In genomic region chr1:179576509-179576908, GRCh38 we compare ENCODE assay signal across 25 cellular contexts. TPM values are rescaled to one million over a fixed set of nuclear protein-coding genes. Genes with fewer than 3 reads are reported as not detected.
DNase-seq lines count a peak whose midpoint lies in the region; ATAC-seq, FAIRE-seq and TF ChIP-seq lines count a peak whose summit lies in the region.
"Had no signal": no experiment of that assay in that cellular context is flagged by ENCODE, and none has a peak within 500 bp of the region (broad histone marks: within the 10 kb centered on the region; RNA-seq: fewer than 3 reads in every experiment).

No MANE protein-coding gene starts in this region.

- no peaks in the 10 kb centered on the region for H3K23me2 ChIP-seq in H9 (ENCODE audit: insufficient read length, low read depth, low read length, poor library complexity, severe bottlenecking)

- peak overlapping the region; percentile 57 to 80; a peak in 4 of 5 replicates for H3K4me3 Mint-ChIP-seq in H9
- H3K4me3 Mint-ChIP-seq: CD8-positive, alpha-beta T cell had no signal

- H2AK5ac ChIP-seq in H9 (ENCODE audit: insufficient read length, low read length): no peak overlapping the region

- no peaks in the 10 kb centered on the region for H3K9me2 ChIP-seq in MM.1S (replicated peaks; ENCODE audit: insufficient read depth, low read length)
- H3K9me2 ChIP-seq: SK-N-SH had no signal

- no peak overlapping the region for H2BK12ac ChIP-seq in H9 (ENCODE audit: insufficient read length, low read depth, low read length)

- H3K27ac ChIP-seq in H9 (ENCODE audit: insufficient read length, low read depth, low read length) (no peak overlapping the region), MM.1S (ENCODE audit: low read length) (no peak overlapping the region), iPS-20b (ENCODE audit: low read length) (no peak overlapping the region), small intestine (ENCODE audit: low read depth in 1 of 2, low read length in 1 of 2) (no peak overlapping the region)
- H3K27ac ChIP-seq: A549; BLaER1 treated with 17β-estradiol and CSF1 and Interleukin-3, amounts not matched to agents 10 nM and 100 nM; GM23248; HL-60; KMS-11 had no signal

- H3K4ac ChIP-seq in H9 (ENCODE audit: low read depth, low read length): no peak overlapping the region

- H3K23ac ChIP-seq in H9 (ENCODE audit: insufficient read length, low read depth, low read length): no peak overlapping the region

- H3K4me3 ChIP-seq in MM.1S (ENCODE audit: low read length) (peak overlapping the region; percentile 13), iPS-20b (ENCODE audit: low read length) (peak overlapping the region; percentile 64), small intestine (ENCODE audit: low read depth in 1 of 2, low read length in 2 of 2) (no peak overlapping the region)
- H3K4me3 ChIP-seq: A549; BLaER1 treated with 17β-estradiol and CSF1 and Interleukin-3, amounts not matched to agents 10 nM and 100 nM; GM23248 had no signal

- H3K9me3 Mint-ChIP-seq in H9: peaks cover 4% of the 10 kb centered on the region in 2 experiments; a peak in 4 of 5 replicates
- H3K9me3 Mint-ChIP-seq: CD8-positive, alpha-beta T cell had no signal

- H2AFZ ChIP-seq in H9 (ENCODE audit: low read length) (no peak overlapping the region), MM.1S (ENCODE audit: low read length) (peak overlapping the region; percentile 31)
- H2AFZ ChIP-seq: GM23248 had no signal

- H3K9me3 ChIP-seq in H9 (ENCODE audit: control insufficient read depth, low read depth, low read length): no peaks in the 10 kb centered on the region
- no peaks in the 10 kb centered on the region for H3K9me3 ChIP-seq in MM.1S (replicated peaks; ENCODE audit: insufficient read depth, low read length)
- no peaks in the 10 kb centered on the region for H3K9me3 ChIP-seq in iPS-20b (ENCODE audit: insufficient read depth, low read depth, low read length)
- no peaks in the 10 kb centered on the region for H3K9me3 ChIP-seq in small intestine (ENCODE audit: control insufficient read depth, low read depth)
- H3K9me3 ChIP-seq: A549, SK-N-SH had no signal

- H4K91ac ChIP-seq in H9 (ENCODE audit: insufficient read length, low read depth, low read length): no peak overlapping the region

- H3K27me3 ChIP-seq in H9 (ENCODE audit: insufficient read depth, low read length) (peaks cover 18% of the 10 kb centered on the region), MM.1S (replicated peaks; ENCODE audit: insufficient read depth, low read length) (no peaks in the 10 kb centered on the region), iPS-20b (ENCODE audit: insufficient read depth, low read length) (peaks cover 65% of the 10 kb centered on the region), small intestine (ENCODE audit: control insufficient read depth in 2 of 2, insufficient read depth in 2 of 2, low read length in 2 of 2) (peaks cover 2 to 8% of the 10 kb centered on the region in 2 donors)

- peaks cover 9 to 15% of the 10 kb centered on the region in 2 experiments for H3K4me1 Mint-ChIP-seq in H9

- no peak overlapping the region for H3K27ac Mint-ChIP-seq in H9
- H3K27ac Mint-ChIP-seq: CD8-positive, alpha-beta T cell had no signal

- H2BK120ac ChIP-seq in H9 (ENCODE audit: low read depth, low read length, poor library complexity, severe bottlenecking): no peak overlapping the region

- H4K5ac ChIP-seq in H9 (ENCODE audit: insufficient read length, low read depth, low read length): no peak overlapping the region

- no peak overlapping the region for H3T11ph ChIP-seq in H9 (ENCODE audit: low read length)

- no CpG with 5 or more reads among the region's 5 CpGs for WGBS in H9 (ENCODE audit: extremely low coverage, insufficient read length, low lambda C conversion rate)
- 25 to 33% (median 27%) methylated on average over 5 of the region's 5 CpGs for WGBS in small intestine, 3 donors

- FAIRE-seq in small intestine (lab: Jason Lieb, UNC): no peak
- FAIRE-seq: A549, GM19239, HTR-8/SVneo had no signal

- no peak overlapping the region for H3K9ac ChIP-seq in H9 (ENCODE audit: extremely low read depth, insufficient read length, low read length)
- H3K9ac ChIP-seq in MM.1S (ENCODE audit: low read length): no peak overlapping the region
- H3K9ac ChIP-seq in iPS-20b (ENCODE audit: low read depth, low read length): no peak overlapping the region
- H3K9ac ChIP-seq: BLaER1 treated with 17β-estradiol and CSF1 and Interleukin-3, amounts not matched to agents 10 nM and 100 nM; GM23248; KMS-11; SK-N-SH had no signal

- H3K79me2 ChIP-seq in H9 (ENCODE audit: insufficient read depth, low read length): no peaks in the 10 kb centered on the region
- no peaks in the 10 kb centered on the region for H3K79me2 ChIP-seq in MM.1S (ENCODE audit: low read length)

- no peak overlapping the region for H2BK5ac ChIP-seq in H9 (ENCODE audit: insufficient read length, low read length)

- H3K27me3 Mint-ChIP-seq in H9 (ENCODE audit: low read depth): peaks cover 56% of the 10 kb centered on the region

- H3K18ac ChIP-seq in H9 (ENCODE audit: insufficient read length, low read depth, low read length): no peak overlapping the region

- ATAC-seq in HG02852 (IDR thresholded peaks at IDR 0.05; ENCODE audit: unreplicated experiment) (no peak), HG03432 (IDR thresholded peaks at IDR 0.05; ENCODE audit: unreplicated experiment) (no peak), omental fat pad (ENCODE audit: low FRiP score) (no peak)
- ATAC-seq: CD8-positive, alpha-beta T cell; PC-3 had no signal

- H3K36me3 Mint-ChIP-seq in H9 (ENCODE audit: insufficient read depth in 1 of 3, low read depth in 3 of 3): peaks cover 3 to 4% (median 3%) of the 10 kb centered on the region in 3 experiments; a peak in 3 of 7 replicates
- H3K36me3 Mint-ChIP-seq: CD8-positive, alpha-beta T cell had no signal

- no peak overlapping the region for H2BK20ac ChIP-seq in H9 (ENCODE audit: low read depth, low read length, poor library complexity, severe bottlenecking)

- H3K4me1 ChIP-seq in H9 (ENCODE audit: insufficient read depth, low read length) (no peaks in the 10 kb centered on the region), MM.1S (ENCODE audit: low read length) (0 out of 2 replicates have a peak, but pooled peaks cover 4% of the 10 kb centered on the region), iPS-20b (ENCODE audit: insufficient read depth, low read length) (peaks cover 8% of the 10 kb centered on the region; the same call in 1 of the 2 replicates), small intestine (ENCODE audit: control insufficient read depth in 2 of 2, insufficient read depth in 1 of 2, low read depth in 1 of 2, low read length in 1 of 2) (no peaks in the 10 kb centered on the region)
- H3K4me1 ChIP-seq: A549; BLaER1 treated with 17β-estradiol and CSF1 and Interleukin-3, amounts not matched to agents 10 nM and 100 nM had no signal

- no peak overlapping the region for H3K14ac ChIP-seq in H9 (ENCODE audit: insufficient read depth, low read length)

- H3K4me2 ChIP-seq in H9 (ENCODE audit: insufficient read depth, insufficient read length, low read length) (no peak overlapping the region), MM.1S (ENCODE audit: low read depth, low read length) (peak overlapping the region; percentile 50)
- H3K4me2 ChIP-seq: A549; BLaER1 treated with 17β-estradiol and CSF1 and Interleukin-3, amounts not matched to agents 10 nM and 100 nM; KMS-11; SK-N-SH had no signal

- TF ChIP-seq CTCF in H9 (conservative IDR thresholded peaks at IDR 0.05) (no peak), MM.1S (IDR thresholded peaks at IDR 0.05; ENCODE audit: low read length) (no peak), omental fat pad (IDR thresholded peaks at IDR 0.05) (no peak)

- DNase-seq in H9 (no peak), MM.1S (no peak), small intestine (peak; percentile 13), omental fat pad (ENCODE audit: low spot score) (no peak)
- DNase-seq: Calu3; CD8-positive, alpha-beta T cell; GF-D8; GM23248; NCI-H1436; NCI-H1930; NCI-H226; NCI-H524 treated with DMSO at 0.1 percent for 48 hours; PC-3; RPMI8226; SHP77 treated with DMSO at 0.1 percent for 48 hours had no signal

- H3K36me3 ChIP-seq in MM.1S (replicated peaks; ENCODE audit: insufficient read depth, low read length): no peaks in the 10 kb centered on the region
- no peaks in the 10 kb centered on the region for H3K36me3 ChIP-seq in iPS-20b (ENCODE audit: insufficient read depth, low read depth, low read length)
- no peaks in the 10 kb centered on the region for H3K36me3 ChIP-seq in small intestine (ENCODE audit: control insufficient read depth in 2 of 2, insufficient read depth in 2 of 2, low read length in 2 of 2)
- H3K36me3 ChIP-seq: BLaER1 treated with 17β-estradiol and CSF1 and Interleukin-3, amounts not matched to agents 10 nM and 100 nM had no signal

- no peak overlapping the region for H3K56ac ChIP-seq in H9 (ENCODE audit: insufficient read length, low read depth, low read length)

- H4K20me1 ChIP-seq in H9 (ENCODE audit: control insufficient read depth, insufficient read depth, insufficient read length) (no peaks in the 10 kb centered on the region), MM.1S (ENCODE audit: insufficient read depth, low read length) (no peaks in the 10 kb centered on the region)
- H4K20me1 ChIP-seq: BLaER1 treated with 17β-estradiol and CSF1 and Interleukin-3, amounts not matched to agents 10 nM and 100 nM had no signal

- no peak overlapping the region for H4K8ac ChIP-seq in H9 (replicated peaks; ENCODE audit: insufficient read length, low read depth, low read length)

- no peaks in the 10 kb centered on the region for H3F3A ChIP-seq in MM.1S (ENCODE audit: insufficient read depth, low read length)

- no peak overlapping the region for H2BK15ac ChIP-seq in H9 (ENCODE audit: low read depth, low read length)

- no peaks in the 10 kb centered on the region for H3K79me1 ChIP-seq in H9 (ENCODE audit: insufficient read depth, low read depth, low read length, poor library complexity, severe bottlenecking)

RNA-seq across cellular contexts. Expression of gene NPHS2, which starts 0.8 kb away (rescaled TPM):
- total RNA-seq in H9 (2021) (not detected in 2 replicates), omental fat pad (not detected)
- polyA plus RNA-seq in small intestine: under 1 TPM; 0.06 to 0.54 (median 0.22) TPM
- total RNA-seq: Calu3; CD8-positive, alpha-beta T cell; GM23248; PC-3 had no signal
- polyA plus RNA-seq: A549, GM23248, SK-N-SH had no signal

RNA-seq across cellular contexts. Expression of gene TDRD5, which starts 15.1 kb away (rescaled TPM):
- total RNA-seq in H9 (2021) (0.33 and 0.64 TPM in 2 replicates), omental fat pad (under 1 TPM in 3 of 4 donors, not detected in 1; 0.24 to 0.44 (median 0.37) TPM)
- polyA plus RNA-seq in small intestine: 1 to 10 TPM in 1 of 3 donors, under 1 TPM in 2; 0.27 to 1.1 (median 0.57) TPM
- total RNA-seq: Calu3; CD8-positive, alpha-beta T cell; GM23248; PC-3 had no signal
- polyA plus RNA-seq: GM23248, SK-N-SH had no signal

Comparison
In these comparisons a context has a peak if more than half of its experiments do, and no peak if none do; other contexts are left out.
1. H3K4me3 ChIP-seq: peak in MM.1S (single experiment) and iPS-20b (single experiment); none in small intestine (0 of 2).